Comparison of ENCODE assay signal across 21 cellular contexts in the genomic region with DNA sequence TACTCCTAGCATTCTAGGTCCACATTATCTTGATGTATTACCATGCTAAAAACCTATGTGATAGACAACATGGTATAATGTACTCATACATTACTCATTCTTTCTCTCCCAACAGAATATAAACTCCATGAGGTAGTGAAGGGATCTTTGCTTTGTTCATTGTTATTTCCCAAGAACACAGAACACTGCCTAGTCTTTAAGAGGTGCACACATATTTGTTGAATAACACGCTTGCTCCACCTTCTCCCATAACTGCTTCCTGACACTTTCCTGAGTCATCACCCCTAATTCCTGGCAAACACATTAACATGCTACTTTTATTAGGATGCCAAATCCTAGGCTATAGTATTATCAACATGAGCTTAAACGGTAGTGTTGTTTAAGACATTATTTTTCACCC. TPM values are rescaled to one million over a fixed set of nuclear protein-coding genes. Genes with fewer than 3 reads are reported as not detected.
A peak's percentile ranks its signal among the peaks of the same experiment; 100 is the strongest.
DNase-seq lines count a peak whose midpoint lies in the region; ATAC-seq, FAIRE-seq and TF ChIP-seq lines count a peak whose summit lies in the region.
"Had no signal": no experiment of that assay in that cellular context is flagged by ENCODE, and none has a peak within 500 bp of the region (broad histone marks: within the 10 kb centered on the region; RNA-seq: fewer than 3 reads in every experiment).

No MANE protein-coding gene starts in this region.

- FAIRE-seq in GM12891 (lab: Jason Lieb, UNC) = peak; percentile 54
- FAIRE-seq: GM12878, HTR-8/SVneo had no signal

- ATAC-seq in esophagus mucosa (peak; percentile 97), psoas muscle (peak in 3 of 4 donors; percentile 46 to 71 (median 59)), HG03045 (IDR thresholded peaks at IDR 0.05; ENCODE audit: unreplicated experiment) (no peak)
- ATAC-seq: gastrocnemius medialis, GM12878, Right ventricle myocardium inferior had no signal

- peaks cover 3% of the 10 kb centered on the region for H3K4me1 Mint-ChIP-seq in endodermal cell

- DNase-seq in GM12891 (ENCODE audit: insufficient read length, low spot score) = no peak
- DNase-seq in RWPE1 (ENCODE audit: low spot score) = peak; percentile 68
- DNase-seq in psoas muscle = no peak
- no peak for DNase-seq in ascending aorta (ENCODE audit: low spot score in 2 of 2)
- no peak for DNase-seq in endodermal cell
- no peak for DNase-seq in HAP-1 (ENCODE audit: low spot score in 2 of 2)
- DNase-seq: activated CD4-positive, alpha-beta T cell treated with anti-CD3 and anti-CD28 coated beads for 1 hour; activated naive CD8-positive, alpha-beta T cell treated with anti-CD3 and anti-CD28 coated beads, Interleukin-2, amount 10 ng/mL, durations not matched to agents 7 days and 5 days; DMS79 treated with DMSO at 0.1 percent for 48 hours; gastrocnemius medialis; immature natural killer cell; posterior cingulate gyrus; T-helper 2 cell had no signal

- intact Hi-C loops in psoas muscle (cut with DNase I) (no loop called here), ascending aorta (cut with DNase I) (no loop called here)

- 51 to 63% (median 57%) methylated on average over 2 of the region's 2 CpGs for WGBS in psoas muscle, 3 donors
- 96 to 100% methylated on average over 1 to 2 of the region's 2 CpGs for WGBS in endodermal cell (ENCODE audit: insufficient coverage in 1 of 2, insufficient read length in 1 of 2), 2 experiments

- TF ChIP-seq CTCF in RWPE1 (conservative IDR thresholded peaks at IDR 0.05; ENCODE audit: low read depth) (no peak), psoas muscle (IDR thresholded peaks at IDR 0.05) (no peak), ascending aorta (IDR thresholded peaks at IDR 0.05) (no peak), endodermal cell (conservative IDR thresholded peaks at IDR 0.05) (no peak)

- H3K27me3 ChIP-seq in psoas muscle (ENCODE audit: insufficient read depth in 3 of 3, low read length in 2 of 3) = no peaks in the 10 kb centered on the region
- no peaks in the 10 kb centered on the region for H3K27me3 ChIP-seq in ascending aorta
- no peaks in the 10 kb centered on the region for H3K27me3 ChIP-seq in endodermal cell (ENCODE audit: control insufficient read depth, insufficient read depth, low read length, poor library complexity, severe bottlenecking)
- H3K27me3 ChIP-seq in HAP-1 (ENCODE audit: low read depth) = no peaks in the 10 kb centered on the region
- H3K27me3 ChIP-seq: gastrocnemius medialis, tibial nerve had no signal

- peaks cover 0 to 51% of the 10 kb centered on the region in 2 donors for H3K36me3 ChIP-seq in psoas muscle (ENCODE audit: insufficient read depth in 1 of 2, low read depth in 1 of 2)
- peaks cover 28 to 44% of the 10 kb centered on the region in 2 donors for H3K36me3 ChIP-seq in ascending aorta
- H3K36me3 ChIP-seq in endodermal cell (ENCODE audit: control insufficient read depth, insufficient read depth, low read length) = peaks cover 36% of the 10 kb centered on the region
- peaks cover 24% of the 10 kb centered on the region for H3K36me3 ChIP-seq in HAP-1 (replicated peaks)

- peaks cover 38% of the 10 kb centered on the region for H3K36me3 Mint-ChIP-seq in endodermal cell (ENCODE audit: low read depth)

- in situ Hi-C loops in HAP-1 (cut with MboI; ENCODE audit: low sequenced_read_pairs) = no loop called here

- no peaks in the 10 kb centered on the region for H3K27me3 Mint-ChIP-seq in endodermal cell (ENCODE audit: insufficient read depth)
- H3K27me3 Mint-ChIP-seq: activated naive CD8-positive, alpha-beta T cell treated with anti-CD3 and anti-CD28 coated beads, Interleukin-2, amount 10 ng/mL, durations not matched to agents 7 days and 5 days had no signal

- no peak for TF ChIP-seq POLR2A in GM12891 (IDR thresholded peaks at IDR 0.05; ENCODE audit: low read depth, low read length)

- H3K4me1 ChIP-seq in psoas muscle = peaks cover 39% of the 10 kb centered on the region
- H3K4me1 ChIP-seq in ascending aorta = no peaks in the 10 kb centered on the region
- no peaks in the 10 kb centered on the region for H3K4me1 ChIP-seq in endodermal cell (ENCODE audit: control insufficient read depth, insufficient read depth, low read length)
- peaks cover 3% of the 10 kb centered on the region for H3K4me1 ChIP-seq in HAP-1

- H3K9ac ChIP-seq in endodermal cell (ENCODE audit: extremely low read depth, low read length, poor library complexity, severe bottlenecking) = no peak overlapping the region

- CTCF ChIA-PET in RWPE1 (lab: Yijun Ruan, JAX) = interaction anchor here (0.7 kb wide), 1 partner anchor 204 kb away, joined by 3 read pairs; no protein-coding TSS in a partner anchor

- H3K9me3 Mint-ChIP-seq in endodermal cell = no peaks in the 10 kb centered on the region
- H3K9me3 Mint-ChIP-seq: activated naive CD8-positive, alpha-beta T cell treated with anti-CD3 and anti-CD28 coated beads, Interleukin-2, amount 10 ng/mL, durations not matched to agents 7 days and 5 days; immature natural killer cell had no signal

- peak overlapping the region; percentile 74 for H3K27ac ChIP-seq in RWPE1
- no peak overlapping the region for H3K27ac ChIP-seq in psoas muscle
- no peak overlapping the region for H3K27ac ChIP-seq in ascending aorta
- H3K27ac ChIP-seq in endodermal cell (ENCODE audit: low read depth, low read length) = no peak overlapping the region
- H3K27ac ChIP-seq: C4-2B, coronary artery, tibial nerve had no signal

- H3K9me3 ChIP-seq in psoas muscle (no peaks in the 10 kb centered on the region), ascending aorta (no peaks in the 10 kb centered on the region), endodermal cell (ENCODE audit: control insufficient read depth, low read length) (no peaks in the 10 kb centered on the region), HAP-1 (no peaks in the 10 kb centered on the region)
- H3K9me3 ChIP-seq: gastrocnemius medialis, tibial nerve had no signal

- no peak overlapping the region for H3K27ac Mint-ChIP-seq in endodermal cell
- H3K27ac Mint-ChIP-seq: activated naive CD8-positive, alpha-beta T cell treated with anti-CD3 and anti-CD28 coated beads, Interleukin-2, amount 10 ng/mL, durations not matched to agents 7 days and 5 days; immature natural killer cell had no signal

- no peak overlapping the region for H3K4me3 ChIP-seq in psoas muscle
- H3K4me3 ChIP-seq in ascending aorta = no peak overlapping the region
- H3K4me3 ChIP-seq in endodermal cell (ENCODE audit: low read length) = no peak overlapping the region
- no peak overlapping the region for H3K4me3 ChIP-seq in HAP-1
- H3K4me3 ChIP-seq: coronary artery, gastrocnemius medialis, GM12878, tibial nerve had no signal

- POLR2A ChIA-PET in RWPE1 (lab: Yijun Ruan, JAX; ENCODE audit: low non-redundant PET) = no interaction called here

- H3K4me3 Mint-ChIP-seq in endodermal cell = no peak overlapping the region
- H3K4me3 Mint-ChIP-seq: activated naive CD8-positive, alpha-beta T cell treated with anti-CD3 and anti-CD28 coated beads, Interleukin-2, amount 10 ng/mL, durations not matched to agents 7 days and 5 days; immature natural killer cell had no signal

TF ChIP-seq in GM12891, 5 proteins besides CTCF, POLR2A, EP300 and RAD21:
- TF ChIP-seq TAF1 (IDR thresholded peaks at IDR 0.05; ENCODE audit: low read depth, low read length) (no peak), SPI1 (IDR thresholded peaks at IDR 0.05; ENCODE audit: low read depth, low read length) (no peak), PAX5 (IDR thresholded peaks at IDR 0.05; ENCODE audit: insufficient read depth, low read length, severe bottlenecking) (no peak), POU2F2 (IDR thresholded peaks at IDR 0.05; ENCODE audit: low read depth, low read length) (no peak), POLR2AphosphoS5 (IDR thresholded peaks at IDR 0.05; ENCODE audit: low read depth, low read length) (no peak)

RNA-seq across cellular contexts. Expression of a gene that starts 41.3 kb away (rescaled TPM):
- 15.8 TPM for polyA plus RNA-seq in GM12891 (2012; ENCODE audit: low read depth, missing spikeins)
- total RNA-seq in esophagus mucosa = 26.0 TPM
- 10 to 100 TPM; 19.9 to 26.0 (median 24.7) TPM for total RNA-seq in psoas muscle
- 10 to 100 TPM in 2 of 3 donors, 1 to 10 TPM in 1; 9.1 to 12.3 (median 10.9) TPM for polyA plus RNA-seq in psoas muscle
- total RNA-seq in ascending aorta = 26.8 TPM
- total RNA-seq in endodermal cell = 10 to 100 TPM; 43.9 to 44.6 TPM
- 28.8 TPM for polyA plus RNA-seq in endodermal cell (2013, experiment 1 of 2)
- polyA plus RNA-seq in endodermal cell (2013, experiment 2 of 2) = 29.3 TPM
